ENCODE assay signal across 8 cellular contexts in genomic region chr10:33134011-33134751, GRCh38.
A peak's percentile ranks its signal among the peaks of the same experiment; 100 is the strongest.
DNase-seq lines count a peak whose midpoint lies in the region; ATAC-seq and TF ChIP-seq lines count a peak whose summit lies in the region.

No MANE protein-coding gene starts in this region.

- peaks cover 77% of the 10 kb centered on the region for H3K4me1 ChIP-seq in ACC112 (ENCODE audit: control insufficient read depth, insufficient read depth, low read length, unreplicated experiment)
- H3K4me1 ChIP-seq in hepatocyte (ENCODE audit: insufficient read depth) = peaks cover 22% of the 10 kb centered on the region
- no peaks in the 10 kb centered on the region for H3K4me1 ChIP-seq in stomach

- H3K27me3 ChIP-seq in ACC112 (ENCODE audit: insufficient read depth, low read length) (no peaks in the 10 kb centered on the region), hepatocyte (no peaks in the 10 kb centered on the region), stomach (no peaks in the 10 kb centered on the region)

- peak overlapping the region; percentile 91 for H3K27ac ChIP-seq in ACC112 (ENCODE audit: low read depth, low read length)
- H3K27ac ChIP-seq in hepatocyte = peak overlapping the region; percentile 92
- peak overlapping the region in 1 of 5 donors; percentile 3 for H3K27ac ChIP-seq in stomach

- no peak overlapping the region for H3K4me2 ChIP-seq in hepatocyte

- H3K9me3 ChIP-seq in hepatocyte (ENCODE audit: low read depth) (no peaks in the 10 kb centered on the region), stomach (no peaks in the 10 kb centered on the region)

- H3K36me3 ChIP-seq in ACC112 (ENCODE audit: insufficient read depth, low read length) (no peaks in the 10 kb centered on the region), hepatocyte (replicated peaks; ENCODE audit: insufficient read depth, low read depth) (no peaks in the 10 kb centered on the region), stomach (no peaks in the 10 kb centered on the region)

- 76% methylated on average over 11 of the region's 11 CpGs for WGBS in hepatocyte (ENCODE audit: low lambda C conversion rate, missing lambda C conversion rate)
- WGBS in stomach, 5 donors = 63 to 75% (median 68%) methylated on average over 9 to 11 of the region's 11 CpGs

- no peaks in the 10 kb centered on the region for H3K9me2 ChIP-seq in hepatocyte (replicated peaks; ENCODE audit: insufficient read depth)

- TF ChIP-seq CTCF in hepatocyte (IDR thresholded peaks at IDR 0.05; ENCODE audit: poor library complexity) (no peak), stomach (IDR thresholded peaks at IDR 0.05) (no peak)

- H3K79me2 ChIP-seq in ACC112 (ENCODE audit: control insufficient read depth, insufficient read depth, low read length, unreplicated experiment) (no peaks in the 10 kb centered on the region), hepatocyte (no peaks in the 10 kb centered on the region)

- no peaks in the 10 kb centered on the region for H4K20me1 ChIP-seq in hepatocyte (ENCODE audit: insufficient read depth, poor library complexity, severe bottlenecking)

- peak; percentile 68 for ATAC-seq in GM21360 (IDR thresholded peaks at IDR 0.05; ENCODE audit: unreplicated experiment)

- H3K4me3 ChIP-seq in ACC112 (ENCODE audit: low read depth, low read length) = peak overlapping the region; percentile 14; the same call in 1 of the 2 replicates
- H3K4me3 ChIP-seq in hepatocyte = no peak overlapping the region
- no peak overlapping the region for H3K4me3 ChIP-seq in stomach

- TF ChIP-seq EP300 in stomach (IDR thresholded peaks at IDR 0.05) = no peak

- intact Hi-C loops in stomach (cut with DNase I; ENCODE audit: low total_unique reads) = no loop called here

- no peak overlapping the region for H2AFZ ChIP-seq in ACC112 (ENCODE audit: low read length, unreplicated experiment)
- no peak overlapping the region for H2AFZ ChIP-seq in hepatocyte

- DNase-seq in NCI-H460 (ENCODE audit: extremely low read depth, low read depth) (peak; percentile 12), hepatocyte (ENCODE audit: low spot score) (peak; percentile 82), stomach (no peak), SKM-1 (lab: John Stamatoyannopoulos, UW; ENCODE audit: unreplicated experiment) (no peak)
- DNase-seq in activated T-helper 1 cell treated with anti-CD3 and anti-CD28 coated beads, Interleukin-2, amount 50 U/mL, for 16 hours (ENCODE audit: low read depth in 1 of 2, low spot score in 1 of 2) = peak; percentile 22 to 54
- DNase-seq in stimulated activated CD4-positive, alpha-beta T cell treated with anti-CD3 and anti-CD28 coated beads, TNF-alpha, amount 100 ng/mL, for 1 hour (ENCODE audit: low read depth in 3 of 3, low spot score in 1 of 3) = peak; percentile 43 to 58 (median 46)

- TF ChIP-seq POLR2A in stomach (IDR thresholded peaks at IDR 0.05) = no peak

Comparison
In these comparisons a context has a peak if more than half of its experiments do, and no peak if none do; other contexts are left out.
1. DNase-seq: peak in NCI-H460 (single experiment), activated T-helper 1 cell treated with anti-CD3 and anti-CD28 coated beads, Interleukin-2, amount 50 U/mL, for 16 hours (2 of 2), hepatocyte (single experiment) and stimulated activated CD4-positive, alpha-beta T cell treated with anti-CD3 and anti-CD28 coated beads, TNF-alpha, amount 100 ng/mL, for 1 hour (3 of 3); none in stomach (single experiment) and SKM-1 (single experiment).